ENCODE assay signal across 8 cellular contexts in genomic region chr1:165481820-165482532, GRCh38. TPM values are rescaled to one million over a fixed set of nuclear protein-coding genes. Genes with fewer than 3 reads are reported as not detected.
DNase-seq lines count a peak whose midpoint lies in the region; ATAC-seq and TF ChIP-seq lines count a peak whose summit lies in the region.

No MANE protein-coding gene starts in this region.

- no peak overlapping the region for H3K4me3 ChIP-seq in cardiac fibroblast (replicated peaks in 1 of 2; ENCODE audit: low read depth in 2 of 2, low read length in 2 of 2)

- DNase-seq in Daoy (ENCODE audit: low read depth): peak; percentile 96
- peak; percentile 92 for DNase-seq in M059J (ENCODE audit: low read depth)
- DNase-seq in cardiac fibroblast (ENCODE audit: low read depth in 2 of 2): peak; percentile 67 to 90
- no peak for DNase-seq in omental fat pad (ENCODE audit: low spot score)
- no peak for DNase-seq in NCI-H2107 treated with DMSO at 0.1 percent for 48 hours (lab: John Stamatoyannopoulos, UW; ENCODE audit: unreplicated experiment)
- DNase-seq in SHP77 (lab: John Stamatoyannopoulos, UW): no peak
- DNase-seq in AML-193 (lab: John Stamatoyannopoulos, UW): no peak

- TF ChIP-seq CTCF in cardiac fibroblast (IDR thresholded peaks at IDR 0.05; ENCODE audit: low read depth, low read length): no peak
- no peak for TF ChIP-seq CTCF in omental fat pad (IDR thresholded peaks at IDR 0.05)

- ATAC-seq in omental fat pad (ENCODE audit: low FRiP score) (peak; percentile 90), GM18520 (IDR thresholded peaks at IDR 0.05; ENCODE audit: unreplicated experiment) (no peak)

RNA-seq across cellular contexts. Expression of gene RXRG, which starts 37.0 kb away (rescaled TPM):
- total RNA-seq in Daoy (2014; rRNA removed; shearing (Covaris generic)): 0.17 and 1.7 TPM in 2 replicates
- not detected in 2 replicates for total RNA-seq in M059J (2014; rRNA removed; shearing (Covaris generic))
- 1 to 10 TPM in 2 of 4 donors, under 1 TPM in 2; 0.63 to 7.9 (median 0.99) TPM for total RNA-seq in omental fat pad

Comparison
In these comparisons a context has a peak if more than half of its experiments do, and no peak if none do; other contexts are left out.
1. DNase-seq: peak in Daoy (single experiment), M059J (single experiment) and cardiac fibroblast (2 of 2); none in omental fat pad (single experiment), NCI-H2107 treated with DMSO at 0.1 percent for 48 hours (single experiment), SHP77 (0 of 2) and AML-193 (0 of 2).